Comparison of ENCODE assay signal across 8 cellular contexts in the genomic region with DNA sequence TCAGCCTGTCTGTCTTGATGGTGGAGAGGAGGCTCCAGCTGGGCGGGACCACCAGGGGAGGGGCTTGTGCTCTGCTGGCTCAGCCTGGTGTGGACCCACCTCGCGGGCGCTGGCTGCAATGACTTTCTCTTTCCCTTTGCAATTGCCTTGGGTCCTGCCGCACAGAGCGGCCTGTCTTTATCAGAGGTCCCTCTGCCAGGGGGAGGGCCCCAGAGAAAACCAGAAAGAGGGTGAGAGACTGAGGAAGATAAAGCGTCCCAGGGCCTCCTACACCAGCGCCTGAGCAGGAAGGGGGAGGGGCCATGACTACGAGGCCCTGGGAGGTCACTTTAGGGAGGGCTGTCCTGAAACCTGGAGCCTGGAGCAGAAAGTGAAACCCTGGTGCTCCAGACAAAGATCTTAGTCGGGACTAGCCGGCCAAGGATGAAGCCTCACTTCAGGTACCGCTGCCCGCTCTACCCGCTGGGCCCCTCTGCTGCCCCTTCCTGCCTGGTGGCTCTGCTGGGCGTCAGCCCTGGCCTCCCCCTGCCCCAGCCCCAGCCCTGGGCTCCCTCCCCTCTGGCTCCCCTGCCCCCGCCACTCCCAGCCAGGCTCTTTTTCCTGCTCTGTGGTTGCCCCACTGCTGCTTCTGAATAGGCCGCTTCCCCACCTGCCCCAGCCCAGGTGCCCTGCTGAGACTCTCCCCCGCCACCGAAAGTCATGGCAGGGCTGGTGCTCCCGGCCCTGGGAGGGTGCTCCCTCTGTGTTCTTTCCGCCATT. TPM values are rescaled to one million over a fixed set of nuclear protein-coding genes. Genes with fewer than 3 reads are reported as not detected.
DNase-seq lines count a peak whose midpoint lies in the region; ATAC-seq lines count a peak whose summit lies in the region.
"Not testable (repeated sequence)": the region's sequence is repeated elsewhere in the genome, so short reads cannot be mapped to it uniquely, and the experiment has no call there.

A gene (plus strand): TSS at position 327 of the 759 bp plus-strand sequence. CDS start 97 bp downstream, at position 424.

- H3K4me1 Mint-ChIP-seq in T-cell, result peaks cover 39 to 63% (median 47%) of the 10 kb centered on the region in 3 donors
- H3K4me1 Mint-ChIP-seq in activated naive CD4-positive, alpha-beta T cell treated with anti-CD3 and anti-CD28 coated beads for 36 hours (ENCODE audit: low read depth), result peaks cover 26% of the 10 kb centered on the region
- H3K4me1 Mint-ChIP-seq in naive thymus-derived CD8-positive, alpha-beta T cell, result peaks cover 20 to 64% (median 57%) of the 10 kb centered on the region in 4 donors
- peaks cover 50% of the 10 kb centered on the region for H3K4me1 Mint-ChIP-seq in stimulated activated memory B cell treated with anti-CD40 and anti-IgM and Interleukin-4, amounts not matched to agents 10 μg/mL and 1 μg/mL and 100 μg/mL, for 72 hours

- DNase-seq in Daoy (ENCODE audit: low read depth) (peak; percentile 64), HUDEP-2 (lab: John Stamatoyannopoulos, UW; ENCODE audit: unreplicated experiment in 76 of 76) (peak in 66 of 76 experiments; percentile 13 to 88 (median 66)), T-cell (peak; percentile 15 to 77 (median 62)), fibroblast of the conjunctiva (ENCODE audit: low read depth) (peak; percentile 10)
- DNase-seq in activated naive CD4-positive, alpha-beta T cell treated with anti-CD3 and anti-CD28 coated beads for 36 hours, result peak; percentile 80
- DNase-seq in naive thymus-derived CD8-positive, alpha-beta T cell, result peak; percentile 48 to 86 (median 62)

- peaks cover 15% of the 10 kb centered on the region for H3K36me3 Mint-ChIP-seq in T-cell
- H3K36me3 Mint-ChIP-seq in activated naive CD4-positive, alpha-beta T cell treated with anti-CD3 and anti-CD28 coated beads for 36 hours (ENCODE audit: low read depth), result not testable (repeated sequence)
- peaks cover 0 to 23% (median 3%) of the 10 kb centered on the region in 3 donors for H3K36me3 Mint-ChIP-seq in naive thymus-derived CD8-positive, alpha-beta T cell
- H3K36me3 Mint-ChIP-seq in stimulated activated memory B cell treated with anti-CD40 and anti-IgM and Interleukin-4, amounts not matched to agents 10 μg/mL and 1 μg/mL and 100 μg/mL, for 72 hours, result peaks cover 19% of the 10 kb centered on the region

- peak within 1 kb of the TSS; percentile 81 to 86 (median 86) for H3K4me3 Mint-ChIP-seq in T-cell
- peak within 1 kb of the TSS; percentile 79 for H3K4me3 Mint-ChIP-seq in activated naive CD4-positive, alpha-beta T cell treated with anti-CD3 and anti-CD28 coated beads for 36 hours
- peak within 1 kb of the TSS; percentile 80 to 95 (median 88) for H3K4me3 Mint-ChIP-seq in naive thymus-derived CD8-positive, alpha-beta T cell
- peak within 1 kb of the TSS; percentile 91 for H3K4me3 Mint-ChIP-seq in stimulated activated memory B cell treated with anti-CD40 and anti-IgM and Interleukin-4, amounts not matched to agents 10 μg/mL and 1 μg/mL and 100 μg/mL, for 72 hours

- POLR2A ChIA-PET in T-cell (lab: Charles Lee), result not testable (repeated sequence)
- POLR2A ChIA-PET in naive thymus-derived CD8-positive, alpha-beta T cell (lab: Charles Lee), result interaction anchor here (2.4 kb wide), 1 partner anchor 18 kb away, joined by 7 read pairs; no protein-coding TSS in a partner anchor

- not testable (repeated sequence) for H3K27me3 Mint-ChIP-seq in T-cell; activated naive CD4-positive, alpha-beta T cell treated with anti-CD3 and anti-CD28 coated beads for 36 hours (ENCODE audit: low read depth); naive thymus-derived CD8-positive, alpha-beta T cell; stimulated activated memory B cell treated with anti-CD40 and anti-IgM and Interleukin-4, amounts not matched to agents 10 μg/mL and 1 μg/mL and 100 μg/mL, for 72 hours

- ATAC-seq in GM21619 (IDR thresholded peaks at IDR 0.05; ENCODE audit: unreplicated experiment) (peak; percentile 91), T-cell (replicated peaks in 1 of 4) (peak; percentile 88 to 92 (median 88))
- ATAC-seq in naive thymus-derived CD8-positive, alpha-beta T cell, result peak; percentile 94 to 96
- ATAC-seq in stimulated activated memory B cell treated with anti-CD40 and anti-IgM and Interleukin-4, amounts not matched to agents 10 μg/mL and 1 μg/mL and 100 μg/mL, for 72 hours, result peak; percentile 94

- intact Hi-C loops in activated naive CD4-positive, alpha-beta T cell treated with anti-CD3 and anti-CD28 coated beads for 36 hours (cut with micrococcal nuclease), result not testable (repeated sequence)

- H3K27ac Mint-ChIP-seq in T-cell, result peak within 1 kb of the TSS; percentile 91 to 93
- H3K27ac Mint-ChIP-seq in activated naive CD4-positive, alpha-beta T cell treated with anti-CD3 and anti-CD28 coated beads for 36 hours, result peak within 1 kb of the TSS; percentile 77
- peak within 1 kb of the TSS; percentile 80 to 95 (median 92) for H3K27ac Mint-ChIP-seq in naive thymus-derived CD8-positive, alpha-beta T cell
- peak within 1 kb of the TSS; percentile 93 for H3K27ac Mint-ChIP-seq in stimulated activated memory B cell treated with anti-CD40 and anti-IgM and Interleukin-4, amounts not matched to agents 10 μg/mL and 1 μg/mL and 100 μg/mL, for 72 hours

- not testable (repeated sequence) for H3K9me3 Mint-ChIP-seq in T-cell; activated naive CD4-positive, alpha-beta T cell treated with anti-CD3 and anti-CD28 coated beads for 36 hours; naive thymus-derived CD8-positive, alpha-beta T cell; stimulated activated memory B cell treated with anti-CD40 and anti-IgM and Interleukin-4, amounts not matched to agents 10 μg/mL and 1 μg/mL and 100 μg/mL, for 72 hours

- CTCF ChIA-PET in T-cell (lab: Charles Lee), result not testable (repeated sequence)
- CTCF ChIA-PET in activated naive CD4-positive, alpha-beta T cell treated with anti-CD3 and anti-CD28 coated beads for 36 hours (lab: Charles Lee), result interaction anchor here (1.0 kb wide), 1 partner anchor 37 kb away, joined by 3 read pairs; no protein-coding TSS in a partner anchor

RNA-seq across cellular contexts. Expression of the gene that starts here (rescaled TPM):
- 0.97 and 6.9 TPM in 2 replicates for total RNA-seq in Daoy (2014; rRNA removed; shearing (Covaris generic))
- 10 to 100 TPM; 14.3 to 29.1 (median 18.5) TPM for total RNA-seq in T-cell
- 10 to 100 TPM; 12.3 to 12.4 TPM for total RNA-seq in activated naive CD4-positive, alpha-beta T cell treated with anti-CD3 and anti-CD28 coated beads for 36 hours
- 10 to 100 TPM; 22.2 to 24.3 TPM for total RNA-seq in naive thymus-derived CD8-positive, alpha-beta T cell
- polyA plus RNA-seq in naive thymus-derived CD8-positive, alpha-beta T cell, result 10 to 100 TPM in 1 of 3 donors, 1 to 10 TPM in 2; 7.0 to 10.1 (median 8.4) TPM

Comparison
In these comparisons a context has a peak if more than half of its experiments do, and no peak if none do; other contexts are left out.
1. Peak in every context shown above with its lines: DNase-seq and ATAC-seq.
2. DNase-seq: peak in every context shown above with its lines; median percentile 80 in activated naive CD4-positive, alpha-beta T cell treated with anti-CD3 and anti-CD28 coated beads for 36 hours; 66 in HUDEP-2; 64 in Daoy; 62 in naive thymus-derived CD8-positive, alpha-beta T cell; 62 in T-cell; 10 in fibroblast of the conjunctiva.